In the genomic region with DNA sequence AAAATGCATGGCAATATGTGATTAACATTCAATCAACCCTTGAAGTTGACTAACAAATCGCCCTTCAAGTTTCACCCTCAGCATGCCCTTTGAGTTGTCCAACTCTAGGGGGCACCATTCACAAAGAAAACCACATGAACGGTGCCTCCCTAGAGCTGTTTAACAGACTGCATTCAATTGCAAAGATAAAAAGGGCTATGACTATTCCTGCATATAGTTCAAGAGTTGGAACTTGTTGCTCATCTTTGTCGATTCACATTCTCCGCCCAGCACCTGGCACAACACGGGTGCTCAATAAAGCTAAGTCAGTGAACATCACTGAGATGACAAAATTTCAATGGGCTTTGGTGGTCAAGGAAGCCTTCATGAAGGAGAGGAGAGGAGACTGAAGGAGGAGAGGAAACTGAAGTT, we compare ENCODE assay signal across 8 cellular contexts.
DNase-seq lines count a peak whose midpoint lies in the region; ATAC-seq, FAIRE-seq and TF ChIP-seq lines count a peak whose summit lies in the region.

No MANE protein-coding gene starts in this region.

- H3K27me3 Mint-ChIP-seq in astrocyte (ENCODE audit: low read depth, unreplicated experiment), result peaks cover 5% of the 10 kb centered on the region

- peaks cover 6% of the 10 kb centered on the region for H3K27me3 ChIP-seq in astrocyte (ENCODE audit: insufficient read depth, low read length)
- no peaks in the 10 kb centered on the region for H3K27me3 ChIP-seq in keratinocyte (ENCODE audit: control insufficient read depth, extremely low read depth, insufficient read depth, low read length)

- no peaks in the 10 kb centered on the region for H3K9me1 ChIP-seq in keratinocyte (ENCODE audit: control insufficient read depth, extremely low read depth, insufficient read depth, low read length)

- no peaks in the 10 kb centered on the region for H3K36me3 ChIP-seq in astrocyte (ENCODE audit: insufficient read depth, low read length)
- no peaks in the 10 kb centered on the region for H3K36me3 ChIP-seq in keratinocyte (ENCODE audit: control insufficient read depth in 2 of 2, extremely low read depth in 1 of 2, insufficient read depth in 2 of 2, low read length in 2 of 2)

- H3K27ac ChIP-seq in astrocyte (ENCODE audit: low read depth, low read length), result no peak overlapping the region
- H3K27ac ChIP-seq in keratinocyte (ENCODE audit: control insufficient read depth, insufficient read depth, low read length), result no peak overlapping the region

- dilution Hi-C loops in keratinocyte (cut with MboI; ENCODE audit: extremely low pct_ligation_motif_present, low sequenced_read_pairs), result no loop called here

- H3K9me3 ChIP-seq in astrocyte (ENCODE audit: insufficient read depth, low read depth, low read length) (no peaks in the 10 kb centered on the region), keratinocyte (ENCODE audit: control insufficient read depth, low read depth, low read length) (no peaks in the 10 kb centered on the region)

- no peak for ATAC-seq in HG03571 (IDR thresholded peaks at IDR 0.05; ENCODE audit: unreplicated experiment)
- ATAC-seq in HG02571 (IDR thresholded peaks at IDR 0.05; ENCODE audit: unreplicated experiment), result no peak
- no peak for ATAC-seq in HG03175 (IDR thresholded peaks at IDR 0.05; ENCODE audit: unreplicated experiment)

- H3K36me3 Mint-ChIP-seq in astrocyte (ENCODE audit: low read depth, unreplicated experiment), result no peaks in the 10 kb centered on the region

- no peak overlapping the region for H3K4me3 Mint-ChIP-seq in astrocyte (ENCODE audit: unreplicated experiment)

- H3K4me3 ChIP-seq in GM12865 (ENCODE audit: low read depth, low read length) (no peak overlapping the region), astrocyte (ENCODE audit: insufficient read depth, low read depth, low read length) (no peak overlapping the region), keratinocyte (ENCODE audit: control insufficient read depth in 2 of 3, extremely low read depth in 1 of 3, insufficient read depth in 2 of 3, low read depth in 1 of 3, low read length in 3 of 3) (no peak overlapping the region)

- FAIRE-seq in astrocyte (lab: Jason Lieb, UNC), result no peak
- FAIRE-seq in keratinocyte (lab: Jason Lieb, UNC), result no peak

- H3K9ac ChIP-seq in astrocyte (ENCODE audit: low read length), result no peak overlapping the region
- no peak overlapping the region for H3K9ac ChIP-seq in keratinocyte (ENCODE audit: control insufficient read depth, extremely low read depth, insufficient read depth, low read length)

- no peaks in the 10 kb centered on the region for H3K9me3 Mint-ChIP-seq in astrocyte (ENCODE audit: unreplicated experiment)

- TF ChIP-seq CTCF in GM12865 (IDR thresholded peaks at IDR 0.05; ENCODE audit: insufficient read depth, low read depth, low read length, missing control alignments), result peak; percentile 52
- peak; percentile 41 for TF ChIP-seq CTCF in astrocyte (IDR thresholded peaks at IDR 0.05; ENCODE audit: insufficient read depth, low read depth, low read length)
- peak; percentile 62 to 86 (median 77) for TF ChIP-seq CTCF in keratinocyte (optimal IDR thresholded peaks at IDR 0.05 in 1 of 3, IDR thresholded peaks at IDR 0.05 in 1 of 3, conservative IDR thresholded peaks at IDR 0.05 in 1 of 3; ENCODE audit: extremely low read depth in 1 of 3, insufficient read depth in 2 of 3, low read length in 3 of 3)

- no peaks in the 10 kb centered on the region for H3K79me2 ChIP-seq in astrocyte (ENCODE audit: insufficient read depth, low read length)
- H3K79me2 ChIP-seq in keratinocyte (ENCODE audit: control insufficient read depth, insufficient read depth, low read length), result no peaks in the 10 kb centered on the region

- DNase-seq in AG20443 (ENCODE audit: low spot score) (peak; percentile 29), GM12865 (ENCODE audit: low read depth) (peak; percentile 58), NCI-H226 (peak; percentile 38), astrocyte (ENCODE audit: low read depth) (peak; percentile 5), keratinocyte (ENCODE audit: low read depth, low spot score) (peak; percentile 25)

- H4K20me1 ChIP-seq in astrocyte (ENCODE audit: insufficient read depth, low read length) (no peaks in the 10 kb centered on the region), keratinocyte (ENCODE audit: control insufficient read depth, extremely low read depth, insufficient read depth, low read length) (no peaks in the 10 kb centered on the region)

- H3K27ac Mint-ChIP-seq in astrocyte (ENCODE audit: unreplicated experiment), result no peak overlapping the region

- no peaks in the 10 kb centered on the region for H3K4me1 Mint-ChIP-seq in astrocyte (ENCODE audit: low read depth, unreplicated experiment)

- H3K4me1 ChIP-seq in astrocyte (ENCODE audit: insufficient read depth, low read length) (no peaks in the 10 kb centered on the region), keratinocyte (ENCODE audit: control insufficient read depth, extremely low read depth, insufficient read depth, low read length) (no peaks in the 10 kb centered on the region)

- no peak overlapping the region for H3K4me2 ChIP-seq in astrocyte (ENCODE audit: low read length)
- no peak overlapping the region for H3K4me2 ChIP-seq in keratinocyte (ENCODE audit: control insufficient read depth, extremely low read depth, insufficient read depth, low read depth, low read length)

- H2AFZ ChIP-seq in astrocyte (ENCODE audit: low read depth, low read length), result no peak overlapping the region
- H2AFZ ChIP-seq in keratinocyte (ENCODE audit: control insufficient read depth, low read length), result no peak overlapping the region

Comparison
In these comparisons a context has a peak if more than half of its experiments do, and no peak if none do; other contexts are left out.
1. DNase-seq: peak in every context shown above with its lines; median percentile 58 in GM12865; 38 in NCI-H226; 29 in AG20443; 25 in keratinocyte; 5 in astrocyte.